Comparison of ENCODE assay signal across 7 cellular contexts in genomic region chr5:116763987-116764866, GRCh38.
A peak's percentile ranks its signal among the peaks of the same experiment; 100 is the strongest.
DNase-seq lines count a peak whose midpoint lies in the region; ATAC-seq lines count a peak whose summit lies in the region.

No MANE protein-coding gene starts in this region.

- H3K4me3 Mint-ChIP-seq in stimulated activated naive B cell treated with anti-CD40 and anti-IgM and Interleukin-4, amounts not matched to agents 10 μg/mL and 1 μg/mL and 100 μg/mL, for 72 hours: no peak overlapping the region

- H3K36me3 Mint-ChIP-seq in stimulated activated naive B cell treated with anti-CD40 and anti-IgM and Interleukin-4, amounts not matched to agents 10 μg/mL and 1 μg/mL and 100 μg/mL, for 72 hours: no peaks in the 10 kb centered on the region

- peaks cover 4 to 5% of the 10 kb centered on the region in 2 donors for H3K27me3 Mint-ChIP-seq in stimulated activated naive B cell treated with anti-CD40 and anti-IgM and Interleukin-4, amounts not matched to agents 10 μg/mL and 1 μg/mL and 100 μg/mL, for 72 hours

- no peaks in the 10 kb centered on the region for H3K9me3 Mint-ChIP-seq in stimulated activated naive B cell treated with anti-CD40 and anti-IgM and Interleukin-4, amounts not matched to agents 10 μg/mL and 1 μg/mL and 100 μg/mL, for 72 hours

- DNase-seq in M059J (ENCODE audit: low read depth): peak; percentile 7
- no peak for DNase-seq in stimulated activated naive B cell treated with anti-CD40 and anti-IgM and Interleukin-4, amounts not matched to agents 10 μg/mL and 1 μg/mL and 100 μg/mL, for 72 hours
- no peak for DNase-seq in hypothalamus (lab: John Stamatoyannopoulos, UW)
- no peak for DNase-seq in left lobe of liver (ENCODE audit: low spot score)
- DNase-seq in SW480 (ENCODE audit: low spot score): no peak

- peak overlapping the region; percentile 1 for H3K27ac Mint-ChIP-seq in stimulated activated naive B cell treated with anti-CD40 and anti-IgM and Interleukin-4, amounts not matched to agents 10 μg/mL and 1 μg/mL and 100 μg/mL, for 72 hours

- H3K4me1 Mint-ChIP-seq in stimulated activated naive B cell treated with anti-CD40 and anti-IgM and Interleukin-4, amounts not matched to agents 10 μg/mL and 1 μg/mL and 100 μg/mL, for 72 hours: peaks cover 2 to 5% of the 10 kb centered on the region in 2 donors

- peak; percentile 51 for ATAC-seq in GM19328 (IDR thresholded peaks at IDR 0.05; ENCODE audit: unreplicated experiment)
- ATAC-seq in HG02678 (IDR thresholded peaks at IDR 0.05; ENCODE audit: unreplicated experiment): peak; percentile 83
- peak; percentile 4 to 51 for ATAC-seq in stimulated activated naive B cell treated with anti-CD40 and anti-IgM and Interleukin-4, amounts not matched to agents 10 μg/mL and 1 μg/mL and 100 μg/mL, for 72 hours (replicated peaks)
- ATAC-seq in left lobe of liver: no peak
